In the genomic region with DNA sequence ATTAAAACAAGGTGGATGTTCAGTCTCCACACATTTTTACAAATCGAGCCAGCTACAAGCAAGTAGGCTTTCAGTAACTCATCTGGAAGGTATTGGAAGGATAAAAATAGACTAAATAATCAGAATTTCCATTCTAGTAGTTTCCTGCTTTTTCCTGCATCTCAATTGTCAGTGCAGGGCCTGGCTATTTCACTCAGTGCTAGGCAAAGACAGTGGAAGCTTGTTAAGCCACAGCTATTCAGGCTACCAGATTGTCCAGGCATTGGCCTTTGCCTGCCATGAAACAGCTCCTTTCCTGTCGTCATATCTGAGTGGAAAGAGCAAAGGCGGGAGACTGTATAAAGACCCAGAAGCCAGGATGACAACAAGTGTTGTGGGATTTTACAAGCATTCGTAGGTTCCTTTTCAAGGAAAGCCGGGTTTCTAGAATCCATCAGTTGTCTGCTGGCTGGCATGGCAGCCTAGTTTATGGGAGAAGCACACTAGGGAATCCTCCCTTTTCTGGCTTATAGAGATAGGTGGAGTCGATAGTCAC, we compare ENCODE assay signal across 9 cellular contexts. TPM values are rescaled to one million over a fixed set of nuclear protein-coding genes. Genes with fewer than 3 reads are reported as not detected.
DNase-seq lines count a peak whose midpoint lies in the region; ATAC-seq and TF ChIP-seq lines count a peak whose summit lies in the region.
"Had no signal": no experiment of that assay in that cellular context is flagged by ENCODE, and none has a peak within 500 bp of the region (broad histone marks: within the 10 kb centered on the region; RNA-seq: fewer than 3 reads in every experiment).

No MANE protein-coding gene starts in this region.

- H3F3A ChIP-seq in OCI-LY1 (ENCODE audit: insufficient read depth, low read length): no peaks in the 10 kb centered on the region

- H3K4me1 ChIP-seq in DND-41 (ENCODE audit: insufficient read depth, low read length) (peaks cover 43% of the 10 kb centered on the region), OCI-LY1 (ENCODE audit: insufficient read depth, low read length, severe bottlenecking) (peaks cover 36% of the 10 kb centered on the region), psoas muscle (peaks cover 42% of the 10 kb centered on the region)

- intact Hi-C loops in dorsolateral prefrontal cortex (cut with DNase I): loop anchor here (5.0 kb wide), 3 partner anchors 128 to 638 kb away; a partner anchor contains a TSS
- intact Hi-C loops in psoas muscle (cut with DNase I): loop anchor here in 1 of 2 donors (5.0 kb wide), 2 partner anchors 128 to 172 kb away; a partner anchor contains a TSS

- TF ChIP-seq CTCF in DND-41 (IDR thresholded peaks at IDR 0.05; ENCODE audit: borderline replicate concordance, extremely low read depth, low read length, poor library complexity, severe bottlenecking) (no peak), OCI-LY1 (IDR thresholded peaks at IDR 0.05; ENCODE audit: low read length) (no peak), dorsolateral prefrontal cortex (IDR thresholded peaks at IDR 0.05 in 54 of 56, conservative IDR thresholded peaks at IDR 0.05 in 2 of 56; ENCODE audit: low read depth in 1 of 56, partially characterized antibody in 56 of 56) (no peak), psoas muscle (IDR thresholded peaks at IDR 0.05) (no peak)

- no peak for DNase-seq in DND-41
- DNase-seq in dorsolateral prefrontal cortex: no peak
- DNase-seq in psoas muscle: no peak
- DNase-seq in HT-29 (ENCODE audit: low spot score): no peak
- no peak for DNase-seq in iPS-NIHi7 (ENCODE audit: extremely low spot score)
- DNase-seq: DMS53, NCI-H1436 treated with DMSO at 0.1 percent for 48 hours had no signal

- H3K9ac ChIP-seq in DND-41 (ENCODE audit: low read depth, low read length): no peak overlapping the region
- no peak overlapping the region for H3K9ac ChIP-seq in OCI-LY1 (ENCODE audit: low read length)

- H3K9me3 ChIP-seq in DND-41 (ENCODE audit: insufficient read depth, low read length, severe bottlenecking) (no peaks in the 10 kb centered on the region), OCI-LY1 (ENCODE audit: low read length) (no peaks in the 10 kb centered on the region), psoas muscle (no peaks in the 10 kb centered on the region)

- H4K20me1 ChIP-seq in DND-41 (ENCODE audit: insufficient read depth, low read length) (peaks cover 5% of the 10 kb centered on the region; the same call in 1 of the 2 replicates), OCI-LY1 (ENCODE audit: insufficient read depth, low read length) (no peaks in the 10 kb centered on the region)

- H3K27me3 ChIP-seq in DND-41 (ENCODE audit: insufficient read depth, low read length, poor library complexity): no peaks in the 10 kb centered on the region
- H3K27me3 ChIP-seq in OCI-LY1 (ENCODE audit: insufficient read depth, low read length): no peaks in the 10 kb centered on the region
- H3K27me3 ChIP-seq in dorsolateral prefrontal cortex: no peaks in the 10 kb centered on the region
- no peaks in the 10 kb centered on the region for H3K27me3 ChIP-seq in psoas muscle (ENCODE audit: insufficient read depth in 3 of 3, low read length in 2 of 3)

- peak overlapping the region; percentile 35; the same call in 1 of the 2 replicates for H3K27ac ChIP-seq in DND-41 (ENCODE audit: low read length)
- peak overlapping the region; percentile 19 for H3K27ac ChIP-seq in OCI-LY1 (ENCODE audit: low read depth, low read length, poor library complexity, severe bottlenecking)
- peak overlapping the region in 34 of 59 donors; percentile 1 to 94 (median 39) for H3K27ac ChIP-seq in dorsolateral prefrontal cortex
- peak overlapping the region; percentile 84 for H3K27ac ChIP-seq in psoas muscle

- H3K4me3 ChIP-seq in DND-41 (ENCODE audit: low read depth in 1 of 2, low read length in 2 of 2) (no peak overlapping the region), OCI-LY1 (ENCODE audit: low read depth, low read length, poor library complexity, severe bottlenecking) (no peak overlapping the region), dorsolateral prefrontal cortex (no peak overlapping the region), psoas muscle (no peak overlapping the region)

- no peak for ATAC-seq in DND-41 (ENCODE audit: insufficient read depth, low read depth)
- ATAC-seq in psoas muscle: no peak
- ATAC-seq in GM18907 (IDR thresholded peaks at IDR 0.05; ENCODE audit: unreplicated experiment): no peak

- H3K9me2 ChIP-seq in OCI-LY1 (ENCODE audit: low read depth, low read length): no peaks in the 10 kb centered on the region

- H3K36me3 ChIP-seq in DND-41 (ENCODE audit: insufficient read depth, low read length) (no peaks in the 10 kb centered on the region), OCI-LY1 (ENCODE audit: insufficient read depth, low read length) (peaks cover 1% of the 10 kb centered on the region; the same call in 1 of the 2 replicates), psoas muscle (ENCODE audit: insufficient read depth in 1 of 2, low read depth in 1 of 2) (no peaks in the 10 kb centered on the region)

- 50 to 53% (median 52%) methylated on average over 6 of the region's 6 CpGs for WGBS in psoas muscle, 3 donors

- no peak overlapping the region for H3K4me2 ChIP-seq in DND-41 (ENCODE audit: insufficient read depth, low read length)
- no peak overlapping the region for H3K4me2 ChIP-seq in OCI-LY1 (ENCODE audit: low read length)

- H3K79me2 ChIP-seq in DND-41 (ENCODE audit: insufficient read depth, low read length) (peaks cover 65% of the 10 kb centered on the region), OCI-LY1 (ENCODE audit: insufficient read depth, low read length) (peaks cover 26% of the 10 kb centered on the region)

- no peak overlapping the region for H2AFZ ChIP-seq in DND-41 (ENCODE audit: low read depth, low read length)
- H2AFZ ChIP-seq in OCI-LY1 (ENCODE audit: low read length): no peak overlapping the region

RNA-seq across cellular contexts. Expression of a gene that starts 2.1 kb away (rescaled TPM):
- total RNA-seq in dorsolateral prefrontal cortex: 100 to 1,000 TPM in 78 of 120 experiments, 10 to 100 TPM in 42; 79.1 to 136 (median 104) TPM
- 10 to 100 TPM; 27.9 to 49.4 (median 32.6) TPM for total RNA-seq in psoas muscle
- polyA plus RNA-seq in psoas muscle: 10 to 100 TPM in 1 of 3 donors, 1 to 10 TPM in 2; 2.2 to 17.4 (median 2.5) TPM
- 10.5 and 12.2 TPM in 2 replicates for total RNA-seq in HT-29 (2014; rRNA removed; shearing (Covaris generic))

Comparison
In these comparisons a context has a peak if more than half of its experiments do, and no peak if none do; other contexts are left out.
1. H3K27ac ChIP-seq: peak in every context shown above with its lines; median percentile 84 in psoas muscle; 39 in dorsolateral prefrontal cortex; 35 in DND-41; 19 in OCI-LY1.